17 cellular contexts compared by ENCODE assay signal in the genomic region with DNA sequence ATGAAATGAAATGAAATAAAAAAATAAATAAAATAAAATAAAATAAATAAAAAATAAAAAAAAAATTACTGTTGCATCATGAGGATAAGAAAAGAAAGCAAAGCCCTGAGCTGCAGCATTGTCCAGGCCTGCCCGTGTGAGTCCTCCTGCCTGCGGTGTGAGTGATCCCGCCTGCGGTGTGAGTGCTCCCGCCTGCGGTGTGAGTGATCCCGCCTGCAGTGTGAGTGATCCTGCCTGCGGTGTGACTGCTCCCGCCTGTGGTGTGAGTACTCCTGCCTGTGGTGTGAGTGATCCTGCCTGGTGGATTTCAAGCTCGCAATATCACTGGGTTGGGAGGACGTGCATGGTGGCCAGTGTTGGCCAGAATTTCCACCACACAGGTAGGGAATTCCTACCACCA. TPM values are rescaled to one million over a fixed set of nuclear protein-coding genes. Genes with fewer than 3 reads are reported as not detected.
DNase-seq lines count a peak whose midpoint lies in the region; ATAC-seq and TF ChIP-seq lines count a peak whose summit lies in the region.
"Had no signal": no experiment of that assay in that cellular context is flagged by ENCODE, and none has a peak within 500 bp of the region (broad histone marks: within the 10 kb centered on the region; RNA-seq: fewer than 3 reads in every experiment).

No MANE protein-coding gene starts in this region.

- peaks cover 5% of the 10 kb centered on the region for H3K4me1 Mint-ChIP-seq in activated CD4-positive, alpha-beta T cell treated with anti-CD3 and anti-CD28 coated beads for 36 hours
- peaks cover 15% of the 10 kb centered on the region for H3K4me1 Mint-ChIP-seq in CD4-positive, alpha-beta T cell (ENCODE audit: low read depth)
- no peaks in the 10 kb centered on the region for H3K4me1 Mint-ChIP-seq in chondrocyte (ENCODE audit: low read depth)

- no peaks in the 10 kb centered on the region for H3K9me2 ChIP-seq in PC-3 (replicated peaks; ENCODE audit: low read length)

- POLR2A ChIA-PET in activated CD4-positive, alpha-beta T cell treated with anti-CD3 and anti-CD28 coated beads for 36 hours (lab: Charles Lee), result no interaction called here
- POLR2A ChIA-PET in CD4-positive, alpha-beta T cell (lab: Charles Lee), result interaction anchor here (0.7 to 3.8 kb wide), 5 partner anchors 16 to 36 kb away, joined by 3 to 26 read pairs (median 5); no protein-coding TSS in a partner anchor
- POLR2A ChIA-PET in PC-3 (lab: Charles Lee; ENCODE audit: unreplicated experiment), result no interaction called here

- WGBS in mesenchymal stem cell, result 92% methylated on average over 11 of the region's 11 CpGs

- ATAC-seq in activated CD4-positive, alpha-beta T cell treated with anti-CD3 and anti-CD28 coated beads for 36 hours, result no peak
- ATAC-seq in CD4-positive, alpha-beta T cell (ENCODE audit: poor library complexity), result no peak
- ATAC-seq in HG03565 (IDR thresholded peaks at IDR 0.05; ENCODE audit: unreplicated experiment), result no peak
- no peak for ATAC-seq in PC-3

- H3K9ac ChIP-seq in mesenchymal stem cell (ENCODE audit: low read length), result no peak overlapping the region
- no peak overlapping the region for H3K9ac ChIP-seq in PC-3 (ENCODE audit: low read length)
- H3K9ac ChIP-seq: BLaER1 had no signal

- TF ChIP-seq CTCF in CD4-positive, alpha-beta T cell (IDR thresholded peaks at IDR 0.05), result no peak
- TF ChIP-seq CTCF in chondrocyte (IDR thresholded peaks at IDR 0.05) (no peak), PC-3 (conservative IDR thresholded peaks at IDR 0.05; ENCODE audit: low read depth, low read length) (no peak)

- BruUV-seq in PC-3 (replicated peaks; lab: Mats Ljungman, UMichigan), result no TSS peak

- intact Hi-C loops in activated CD4-positive, alpha-beta T cell treated with anti-CD3 and anti-CD28 coated beads for 36 hours (cut with DNase I, micrococcal nuclease), result no loop called here
- intact Hi-C loops in CD4-positive, alpha-beta T cell (cut with DNase I, micrococcal nuclease), result no loop called here
- intact Hi-C loops in PC-3 (cut with micrococcal nuclease), result no loop called here

- H4K8ac ChIP-seq in mesenchymal stem cell (ENCODE audit: low read length), result no peak overlapping the region

- no peaks in the 10 kb centered on the region for H3F3A ChIP-seq in PC-3 (ENCODE audit: low read length, unreplicated experiment)

- H3K36me3 ChIP-seq in mesenchymal stem cell (ENCODE audit: control insufficient read depth in 1 of 2, insufficient read depth in 2 of 2, low read depth in 1 of 2, low read length in 2 of 2) (no peaks in the 10 kb centered on the region), PC-3 (ENCODE audit: low read depth, low read length) (no peaks in the 10 kb centered on the region)

- H3K27me3 ChIP-seq in CD4-positive, alpha-beta T cell (ENCODE audit: control insufficient read depth, insufficient read depth, low read length), result no peaks in the 10 kb centered on the region
- H3K27me3 ChIP-seq in mesenchymal stem cell (ENCODE audit: control insufficient read depth in 1 of 2, insufficient read depth in 1 of 2, low read length in 2 of 2), result peaks cover 75 to 88% of the 10 kb centered on the region in 2 experiments
- H3K27me3 ChIP-seq in PC-3 (ENCODE audit: low read length), result no peaks in the 10 kb centered on the region
- H3K27me3 ChIP-seq: BLaER1 had no signal

- H3K4ac ChIP-seq in mesenchymal stem cell (ENCODE audit: low read depth in 1 of 2, low read length in 2 of 2), result no peak overlapping the region

- H3K9me3 Mint-ChIP-seq in activated CD4-positive, alpha-beta T cell treated with anti-CD3 and anti-CD28 coated beads for 36 hours (ENCODE audit: low read depth), result no peaks in the 10 kb centered on the region
- H3K9me3 Mint-ChIP-seq in CD4-positive, alpha-beta T cell, result no peaks in the 10 kb centered on the region
- H3K9me3 Mint-ChIP-seq in chondrocyte (ENCODE audit: low read depth), result no peaks in the 10 kb centered on the region

- H4K91ac ChIP-seq in mesenchymal stem cell (ENCODE audit: low read length), result peak overlapping the region; percentile 9

- H3K14ac ChIP-seq in mesenchymal stem cell (ENCODE audit: low read length in 2 of 2), result peak overlapping the region in 1 of 2 experiments; percentile 45

- no peaks in the 10 kb centered on the region for H3K79me2 ChIP-seq in PC-3 (ENCODE audit: low read length)

- peaks cover 32% of the 10 kb centered on the region for H3K36me3 Mint-ChIP-seq in activated CD4-positive, alpha-beta T cell treated with anti-CD3 and anti-CD28 coated beads for 36 hours (ENCODE audit: low read depth)
- H3K36me3 Mint-ChIP-seq in CD4-positive, alpha-beta T cell (ENCODE audit: low read depth), result peaks cover 64% of the 10 kb centered on the region
- no peaks in the 10 kb centered on the region for H3K36me3 Mint-ChIP-seq in chondrocyte (ENCODE audit: low read depth)

- no peaks in the 10 kb centered on the region for H4K20me1 ChIP-seq in PC-3 (ENCODE audit: low read length)

- no peaks in the 10 kb centered on the region for H3K79me1 ChIP-seq in mesenchymal stem cell (replicated peaks; ENCODE audit: low read length, poor library complexity, severe bottlenecking)

- H2BK120ac ChIP-seq in mesenchymal stem cell (ENCODE audit: low read depth, low read length), result no peak overlapping the region

- H3K27ac Mint-ChIP-seq in activated CD4-positive, alpha-beta T cell treated with anti-CD3 and anti-CD28 coated beads for 36 hours, result peak overlapping the region; percentile 67
- peak overlapping the region; percentile 36 for H3K27ac Mint-ChIP-seq in CD4-positive, alpha-beta T cell
- no peak overlapping the region for H3K27ac Mint-ChIP-seq in chondrocyte (ENCODE audit: unreplicated experiment)

- no peak overlapping the region for H3K23ac ChIP-seq in mesenchymal stem cell (ENCODE audit: low read length in 2 of 2)

- H3K27ac ChIP-seq in CD4-positive, alpha-beta T cell (ENCODE audit: low read depth, low read length), result no peak overlapping the region
- H3K27ac ChIP-seq in mesenchymal stem cell (ENCODE audit: low read length, poor library complexity, severe bottlenecking) (no peak overlapping the region), PC-3 (ENCODE audit: low read length) (no peak overlapping the region)
- H3K27ac ChIP-seq: BLaER1, RWPE1 had no signal

- H2BK12ac ChIP-seq in mesenchymal stem cell (ENCODE audit: low read length in 2 of 2), result no peak overlapping the region

- no peaks in the 10 kb centered on the region for H3K9me3 ChIP-seq in CD4-positive, alpha-beta T cell (ENCODE audit: control insufficient read depth, low read length)
- no peaks in the 10 kb centered on the region for H3K9me3 ChIP-seq in mesenchymal stem cell (ENCODE audit: control insufficient read depth, low read length)
- H3K9me3 ChIP-seq in PC-3 (ENCODE audit: low read length), result no peaks in the 10 kb centered on the region
- H3K9me3 ChIP-seq: BLaER1 had no signal

- H3K4me3 ChIP-seq in mesenchymal stem cell (ENCODE audit: insufficient read depth in 1 of 2, low read depth in 1 of 2, low read length in 2 of 2), result no peak overlapping the region
- no peak overlapping the region for H3K4me3 ChIP-seq in PC-3 (ENCODE audit: low read length)
- H3K4me3 ChIP-seq: BLaER1 had no signal

- H3K4me2 ChIP-seq in mesenchymal stem cell (ENCODE audit: low read length, poor library complexity, severe bottlenecking) (no peak overlapping the region), PC-3 (ENCODE audit: low read length) (no peak overlapping the region)

- no peak overlapping the region for H2BK15ac ChIP-seq in mesenchymal stem cell (ENCODE audit: low read depth, poor library complexity, severe bottlenecking)

- no peaks in the 10 kb centered on the region for H3K27me3 Mint-ChIP-seq in activated CD4-positive, alpha-beta T cell treated with anti-CD3 and anti-CD28 coated beads for 36 hours
- H3K27me3 Mint-ChIP-seq in CD4-positive, alpha-beta T cell, result no peaks in the 10 kb centered on the region
- H3K27me3 Mint-ChIP-seq in chondrocyte (ENCODE audit: low read depth), result peaks cover 40% of the 10 kb centered on the region

- H3K4me1 ChIP-seq in mesenchymal stem cell (ENCODE audit: control insufficient read depth, insufficient read depth, low read depth, low read length), result peaks cover 7% of the 10 kb centered on the region
- no peaks in the 10 kb centered on the region for H3K4me1 ChIP-seq in PC-3 (ENCODE audit: insufficient read depth, low read length)

- H2AFZ ChIP-seq in mesenchymal stem cell (ENCODE audit: low read depth, low read length) (no peak overlapping the region), PC-3 (ENCODE audit: low read length) (no peak overlapping the region)

- CTCF ChIA-PET in activated CD4-positive, alpha-beta T cell treated with anti-CD3 and anti-CD28 coated beads for 36 hours (lab: Charles Lee), result interaction anchor here (0.6 to 1.1 kb wide), 4 partner anchors 14 to 183 kb away, joined by 3 to 5 read pairs (median 3); no protein-coding TSS in a partner anchor
- CTCF ChIA-PET in CD4-positive, alpha-beta T cell (lab: Charles Lee), result interaction anchor here (5.3 kb wide), 1 partner anchor 34 kb away, joined by 56 read pairs; no protein-coding TSS in a partner anchor
- CTCF ChIA-PET in PC-3 (lab: Charles Lee), result no interaction called here

- DNase-seq in activated CD4-positive, alpha-beta T cell treated with anti-CD3 and anti-CD28 coated beads for 36 hours, result no peak
- DNase-seq in activated CD4-positive, alpha-beta T cell treated with anti-CD3 and anti-CD28 coated beads, Interleukin-2, amount 50 U/mL, for 48 hours, result no peak
- DNase-seq in CD4-positive, alpha-beta T cell, result no peak
- peak; percentile 60 for DNase-seq in chondrocyte (ENCODE audit: low spot score)
- DNase-seq in mesenchymal stem cell, result no peak
- DNase-seq in HK-2 (ENCODE audit: unreplicated experiment), result no peak
- no peak for DNase-seq in PC-3
- DNase-seq: 8988T, H7, IMR-90, NCI-H1436, NCI-H345, NCI-H526 treated with DMSO at 0.1 percent for 48 hours, OCI-M1 had no signal

- H2BK5ac ChIP-seq in mesenchymal stem cell (ENCODE audit: low read depth, low read length, poor library complexity, severe bottlenecking), result no peak overlapping the region

- no peak overlapping the region for H3K18ac ChIP-seq in mesenchymal stem cell (ENCODE audit: low read depth in 1 of 2, low read length in 2 of 2)

- no peak overlapping the region for H3K4me3 Mint-ChIP-seq in activated CD4-positive, alpha-beta T cell treated with anti-CD3 and anti-CD28 coated beads for 36 hours
- H3K4me3 Mint-ChIP-seq in CD4-positive, alpha-beta T cell, result no peak overlapping the region
- H3K4me3 Mint-ChIP-seq in chondrocyte (ENCODE audit: unreplicated experiment), result no peak overlapping the region

- no peak overlapping the region for H2AK5ac ChIP-seq in mesenchymal stem cell (ENCODE audit: low read length, severe bottlenecking)

RNA-seq across cellular contexts. Expression of gene PTTG1IP, which starts 22.4 kb away (rescaled TPM):
- total RNA-seq in activated CD4-positive, alpha-beta T cell treated with anti-CD3 and anti-CD28 coated beads for 36 hours, result 10 to 100 TPM; 34.8 to 44.3 TPM
- 10 to 100 TPM; 99.0 to 99.5 TPM for total RNA-seq in CD4-positive, alpha-beta T cell
- 225 to 333 TPM (median 329 TPM) in 3 replicates for total RNA-seq in chondrocyte
- 262 TPM for polyA plus RNA-seq in mesenchymal stem cell (2013, experiment 1 of 2)
- 266 TPM for polyA plus RNA-seq in mesenchymal stem cell (2013, experiment 2 of 2)
- 330 and 455 TPM in 2 replicates for total RNA-seq in PC-3 (2014; rRNA removed)

RNA-seq across cellular contexts. Expression of gene ITGB2, which starts 24.8 kb away (rescaled TPM):
- total RNA-seq in activated CD4-positive, alpha-beta T cell treated with anti-CD3 and anti-CD28 coated beads for 36 hours, result 100 to 1,000 TPM; 217 to 250 TPM
- 100 to 1,000 TPM; 283 to 284 TPM for total RNA-seq in CD4-positive, alpha-beta T cell
- 0.15 to 1.4 TPM (median 0.87 TPM) in 3 replicates for total RNA-seq in chondrocyte
- polyA plus RNA-seq in mesenchymal stem cell (2013, experiment 1 of 2), result 0.40 TPM
- polyA plus RNA-seq in mesenchymal stem cell (2013, experiment 2 of 2), result 0.14 TPM
- total RNA-seq in PC-3 (2014; rRNA removed), result 45.1 and 45.7 TPM in 2 replicates
- total RNA-seq: IMR-90 had no signal

RNA-seq across cellular contexts. Expression of gene SLX9, which starts 44.0 kb away (rescaled TPM):
- 10 to 100 TPM; 60.8 to 68.8 TPM for total RNA-seq in activated CD4-positive, alpha-beta T cell treated with anti-CD3 and anti-CD28 coated beads for 36 hours
- 1 to 10 TPM; 7.7 to 9.1 TPM for total RNA-seq in CD4-positive, alpha-beta T cell
- total RNA-seq in chondrocyte (20.4 to 27.4 TPM (median 24.0 TPM) in 3 replicates), PC-3 (2014; rRNA removed) (80.1 and 94.9 TPM in 2 replicates)
- 14.7 TPM for polyA plus RNA-seq in mesenchymal stem cell (2013, experiment 1 of 2)
- polyA plus RNA-seq in mesenchymal stem cell (2013, experiment 2 of 2), result 15.1 TPM

Comparison
In these comparisons a context has a peak if more than half of its experiments do, and no peak if none do; other contexts are left out.
1. RNA of gene ITGB2, which starts 24.8 kb away (total RNA-seq): 283 to 284 TPM in CD4-positive, alpha-beta T cell, 217 to 250 TPM in activated CD4-positive, alpha-beta T cell treated with anti-CD3 and anti-CD28 coated beads for 36 hours and 45.1 to 45.7 TPM in PC-3; 0.15 to 1.4 TPM in chondrocyte; every median in the first group is over 10 times any median in the second.